ENCODE assay signal across 19 cellular contexts in the genomic region with DNA sequence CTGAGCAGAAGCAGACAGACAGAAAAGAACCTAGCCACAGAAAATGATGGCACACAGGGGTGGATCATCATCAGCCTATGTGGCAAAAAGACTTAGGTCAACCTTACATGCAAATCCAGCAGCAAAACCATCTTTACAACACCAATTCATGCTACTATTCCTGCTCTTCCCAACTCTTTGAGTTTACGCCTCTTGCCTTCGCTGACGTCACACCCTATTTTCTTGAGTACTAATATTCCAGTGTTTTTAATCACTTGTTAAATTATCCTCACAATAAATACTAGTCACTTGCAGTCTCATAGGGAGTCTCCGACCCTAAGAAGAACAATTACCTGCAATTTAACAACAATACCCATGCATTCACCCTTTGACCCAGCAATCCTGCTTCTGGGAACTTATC. TPM values are rescaled to one million over a fixed set of nuclear protein-coding genes. Genes with fewer than 3 reads are reported as not detected.
A peak's percentile ranks its signal among the peaks of the same experiment; 100 is the strongest.
DNase-seq lines count a peak whose midpoint lies in the region; ATAC-seq, FAIRE-seq and TF ChIP-seq lines count a peak whose summit lies in the region.
"Had no signal": no experiment of that assay in that cellular context is flagged by ENCODE, and none has a peak within 500 bp of the region (broad histone marks: within the 10 kb centered on the region; RNA-seq: fewer than 3 reads in every experiment).

No MANE protein-coding gene starts in this region.

- H3K27me3 ChIP-seq in GM23338 (ENCODE audit: insufficient read depth) (no peaks in the 10 kb centered on the region), Karpas-422 (ENCODE audit: low read length) (no peaks in the 10 kb centered on the region), keratinocyte (ENCODE audit: control insufficient read depth, extremely low read depth, insufficient read depth, low read length) (no peaks in the 10 kb centered on the region)

- H3K9me2 ChIP-seq in GM23338 (ENCODE audit: insufficient read depth) (no peaks in the 10 kb centered on the region), Karpas-422 (replicated peaks; ENCODE audit: insufficient read depth, low read length) (no peaks in the 10 kb centered on the region)

- TF ChIP-seq CTCF in GM23338 (conservative IDR thresholded peaks at IDR 0.05; ENCODE audit: low read depth in 2 of 2) (no peak), keratinocyte (optimal IDR thresholded peaks at IDR 0.05 in 1 of 3, IDR thresholded peaks at IDR 0.05 in 1 of 3, conservative IDR thresholded peaks at IDR 0.05 in 1 of 3; ENCODE audit: extremely low read depth in 1 of 3, insufficient read depth in 2 of 3, low read length in 3 of 3) (no peak)

- H4K20me1 ChIP-seq in GM23338 (replicated peaks; ENCODE audit: insufficient read depth) (no peaks in the 10 kb centered on the region), Karpas-422 (ENCODE audit: insufficient read depth, low read depth, low read length) (no peaks in the 10 kb centered on the region), keratinocyte (ENCODE audit: control insufficient read depth, extremely low read depth, insufficient read depth, low read length) (no peaks in the 10 kb centered on the region)

- peaks cover 27% of the 10 kb centered on the region for H3K4me1 Mint-ChIP-seq in GM23338
- H3K4me1 Mint-ChIP-seq in stimulated activated naive CD8-positive, alpha-beta T cell treated with anti-CD3 and anti-CD28 coated beads, Interleukin-15, amount 100 ng/mL, for 72 hours, result peaks cover 8% of the 10 kb centered on the region

- no peak overlapping the region for H3K4me3 Mint-ChIP-seq in GM23338
- H3K4me3 Mint-ChIP-seq in stimulated activated naive CD8-positive, alpha-beta T cell treated with anti-CD3 and anti-CD28 coated beads, Interleukin-15, amount 100 ng/mL, for 72 hours, result no peak overlapping the region
- H3K4me3 Mint-ChIP-seq: CD4-positive, alpha-beta T cell; HFFc6 had no signal

- no peak for DNase-seq in GM23338 (ENCODE audit: low spot score)
- DNase-seq in Karpas-422, result peak; percentile 34
- DNase-seq in keratinocyte (ENCODE audit: low read depth, low spot score), result no peak
- no peak for DNase-seq in OCI-M1 (lab: John Stamatoyannopoulos, UW)
- no peak for DNase-seq in stimulated activated naive CD8-positive, alpha-beta T cell treated with anti-CD3 and anti-CD28 coated beads, Interleukin-15, amount 100 ng/mL, for 72 hours
- DNase-seq: AML-193; Caco-2; CD4-positive, alpha-beta T cell; HFFc6 had no signal

- H3K4me2 ChIP-seq in GM23338, result no peak overlapping the region
- no peak overlapping the region for H3K4me2 ChIP-seq in Karpas-422 (ENCODE audit: low read depth, low read length, poor library complexity, severe bottlenecking)
- no peak overlapping the region for H3K4me2 ChIP-seq in keratinocyte (ENCODE audit: control insufficient read depth, extremely low read depth, insufficient read depth, low read depth, low read length)

- H3K27ac ChIP-seq in GM23338 (ENCODE audit: low read depth), result no peak overlapping the region
- H3K27ac ChIP-seq in Karpas-422 (ENCODE audit: low read length), result no peak overlapping the region
- H3K27ac ChIP-seq in keratinocyte (ENCODE audit: control insufficient read depth, insufficient read depth, low read length), result no peak overlapping the region
- H3K27ac ChIP-seq: C4-2B had no signal

- peak; percentile 34 for FAIRE-seq in keratinocyte (lab: Jason Lieb, UNC)
- FAIRE-seq: A204.1, G401.6, GM12891, GM19239, H54, HTR-8/SVneo had no signal

- peaks cover 13% of the 10 kb centered on the region for H3K4me1 ChIP-seq in GM23338 (ENCODE audit: insufficient read depth)
- H3K4me1 ChIP-seq in Karpas-422 (ENCODE audit: low read length), result peaks cover 9% of the 10 kb centered on the region
- H3K4me1 ChIP-seq in keratinocyte (ENCODE audit: control insufficient read depth, extremely low read depth, insufficient read depth, low read length), result peaks cover 7% of the 10 kb centered on the region

- ATAC-seq in GM23338, result no peak
- ATAC-seq in stimulated activated naive CD8-positive, alpha-beta T cell treated with anti-CD3 and anti-CD28 coated beads, Interleukin-15, amount 100 ng/mL, for 72 hours, result no peak
- no peak for ATAC-seq in HG03439 (IDR thresholded peaks at IDR 0.05; ENCODE audit: unreplicated experiment)
- ATAC-seq: HCT116 had no signal

- no peaks in the 10 kb centered on the region for H3K79me2 ChIP-seq in GM23338 (replicated peaks; ENCODE audit: insufficient read depth)
- H3K79me2 ChIP-seq in Karpas-422 (ENCODE audit: low read length), result no peaks in the 10 kb centered on the region
- no peaks in the 10 kb centered on the region for H3K79me2 ChIP-seq in keratinocyte (ENCODE audit: control insufficient read depth, insufficient read depth, low read length)

- no peaks in the 10 kb centered on the region for H3F3A ChIP-seq in GM23338 (replicated peaks; ENCODE audit: low read depth)

- no peak overlapping the region for H3K9ac ChIP-seq in Karpas-422 (ENCODE audit: low read length)
- no peak overlapping the region for H3K9ac ChIP-seq in keratinocyte (ENCODE audit: control insufficient read depth, extremely low read depth, insufficient read depth, low read length)

- peaks cover 2% of the 10 kb centered on the region for H3K27me3 Mint-ChIP-seq in GM23338 (ENCODE audit: insufficient read depth, low read depth, poor library complexity)
- H3K27me3 Mint-ChIP-seq in stimulated activated naive CD8-positive, alpha-beta T cell treated with anti-CD3 and anti-CD28 coated beads, Interleukin-15, amount 100 ng/mL, for 72 hours, result peaks cover 38% of the 10 kb centered on the region

- no peaks in the 10 kb centered on the region for H3K9me1 ChIP-seq in keratinocyte (ENCODE audit: control insufficient read depth, extremely low read depth, insufficient read depth, low read length)

- no peaks in the 10 kb centered on the region; the same call in 1 of the 3 replicates for H3K9me3 Mint-ChIP-seq in GM23338
- H3K9me3 Mint-ChIP-seq in stimulated activated naive CD8-positive, alpha-beta T cell treated with anti-CD3 and anti-CD28 coated beads, Interleukin-15, amount 100 ng/mL, for 72 hours, result peaks cover 0 to 3% of the 10 kb centered on the region in 2 donors
- H3K9me3 Mint-ChIP-seq: CD4-positive, alpha-beta T cell had no signal

- no peak overlapping the region for H3K27ac Mint-ChIP-seq in GM23338
- no peak overlapping the region for H3K27ac Mint-ChIP-seq in stimulated activated naive CD8-positive, alpha-beta T cell treated with anti-CD3 and anti-CD28 coated beads, Interleukin-15, amount 100 ng/mL, for 72 hours
- H3K27ac Mint-ChIP-seq: CD4-positive, alpha-beta T cell; HFFc6; IgD-negative memory B cell had no signal

- no peaks in the 10 kb centered on the region for H3K36me3 Mint-ChIP-seq in GM23338 (ENCODE audit: low read depth)
- H3K36me3 Mint-ChIP-seq: IgD-negative memory B cell had no signal

- dilution Hi-C loops in keratinocyte (cut with MboI; ENCODE audit: extremely low pct_ligation_motif_present, low sequenced_read_pairs), result no loop called here

- H3K9me3 ChIP-seq in Karpas-422 (ENCODE audit: low read length) (no peaks in the 10 kb centered on the region), keratinocyte (ENCODE audit: control insufficient read depth, low read depth, low read length) (no peaks in the 10 kb centered on the region)
- H3K9me3 ChIP-seq: Caco-2 had no signal

- H2AFZ ChIP-seq in GM23338 (peak overlapping the region; percentile 50; the same call in 1 of the 2 replicates), Karpas-422 (ENCODE audit: low read length) (no peak overlapping the region; the same call in 1 of the 2 replicates), keratinocyte (ENCODE audit: control insufficient read depth, low read length) (no peak overlapping the region)

- H3K4me3 ChIP-seq in GM23338, result no peak overlapping the region
- no peak overlapping the region for H3K4me3 ChIP-seq in Karpas-422 (ENCODE audit: low read length)
- H3K4me3 ChIP-seq in keratinocyte (ENCODE audit: control insufficient read depth in 2 of 3, extremely low read depth in 1 of 3, insufficient read depth in 2 of 3, low read depth in 1 of 3, low read length in 3 of 3), result no peak overlapping the region

- no peaks in the 10 kb centered on the region for H3K36me3 ChIP-seq in GM23338 (ENCODE audit: insufficient read depth)
- H3K36me3 ChIP-seq in Karpas-422 (ENCODE audit: insufficient read depth, low read length), result no peaks in the 10 kb centered on the region
- no peaks in the 10 kb centered on the region for H3K36me3 ChIP-seq in keratinocyte (ENCODE audit: control insufficient read depth in 2 of 2, extremely low read depth in 1 of 2, insufficient read depth in 2 of 2, low read length in 2 of 2)

TF ChIP-seq in GM23338, 12 proteins besides CTCF, POLR2A, EP300 and RAD21 (continues in another document):
- TF ChIP-seq EZH2 (IDR thresholded peaks at IDR 0.05; ENCODE audit: low read depth, unreplicated experiment), result no peak
- TF ChIP-seq POLR2AphosphoS5 (IDR thresholded peaks at IDR 0.05; ENCODE audit: low read depth), result no peak
- TF ChIP-seq EZH2phosphoT487 (IDR thresholded peaks at IDR 0.05; ENCODE audit: unreplicated experiment), result no peak
- no peak for TF ChIP-seq CREB1 (CRISPR knock-in tag; IDR thresholded peaks at IDR 0.05; ENCODE audit: low read depth)
- TF ChIP-seq NANOG (IDR thresholded peaks at IDR 0.05; ENCODE audit: borderline replicate concordance), result no peak
- TF ChIP-seq ZNF114 (CRISPR knock-in tag; IDR thresholded peaks at IDR 0.05), result no peak
- no peak for TF ChIP-seq JUNB (IDR thresholded peaks at IDR 0.05; ENCODE audit: unreplicated experiment)
- TF ChIP-seq, protein P1, sequence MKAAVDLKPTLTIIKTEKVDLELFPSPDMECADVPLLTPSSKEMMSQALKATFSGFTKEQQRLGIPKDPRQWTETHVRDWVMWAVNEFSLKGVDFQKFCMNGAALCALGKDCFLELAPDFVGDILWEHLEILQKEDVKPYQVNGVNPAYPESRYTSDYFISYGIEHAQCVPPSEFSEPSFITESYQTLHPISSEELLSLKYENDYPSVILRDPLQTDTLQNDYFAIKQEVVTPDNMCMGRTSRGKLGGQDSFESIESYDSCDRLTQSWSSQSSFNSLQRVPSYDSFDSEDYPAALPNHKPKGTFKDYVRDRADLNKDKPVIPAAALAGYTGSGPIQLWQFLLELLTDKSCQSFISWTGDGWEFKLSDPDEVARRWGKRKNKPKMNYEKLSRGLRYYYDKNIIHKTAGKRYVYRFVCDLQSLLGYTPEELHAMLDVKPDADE (IDR thresholded peaks at IDR 0.05), result no peak

RNA-seq across cellular contexts. Expression of a gene that starts 6.0 kb away (rescaled TPM):
- 98.1 and 108 TPM in 2 replicates for total RNA-seq in GM23338 (2014; rRNA removed; shearing (Covaris generic))
- 195 and 205 TPM in 2 replicates for polyA plus RNA-seq in GM23338 (2016; fragmentation: Nextera tagmentation; extraction: Ambion mirVana)
- total RNA-seq in Karpas-422 (2014; rRNA removed; shearing (Covaris generic); ENCODE audit: low replicate concordance), result 95.6 and 99.4 TPM in 2 replicates
- 64.8 to 100 TPM (median 95.2 TPM) in 3 replicates for polyA plus RNA-seq in keratinocyte
- polyA plus RNA-seq in keratinocyte (2011; ENCODE audit: low read depth), result 186 TPM
- polyA plus RNA-seq in keratinocyte (2011; cell fraction: cytosol; rRNA removed), result 77.2 and 96.3 TPM in 2 replicates
- 70.0 and 91.4 TPM in 2 replicates for polyA plus RNA-seq in keratinocyte (2011; cell fraction: nucleus; rRNA removed)
- polyA plus RNA-seq in keratinocyte (2012; ENCODE audit: low replicate concordance), result 105 and 115 TPM in 2 replicates
- 10.8 to 69.2 TPM (median 31.4 TPM) in 3 replicates for polyA minus RNA-seq in keratinocyte
- 59.3 TPM for polyA minus RNA-seq in keratinocyte (2011; cell fraction: cytosol; rRNA and poly(A)+ RNA removed)
- polyA minus RNA-seq in keratinocyte (2011; cell fraction: nucleus; rRNA and poly(A)+ RNA removed), result 29.0 and 40.0 TPM in 2 replicates
